8 cellular contexts compared by ENCODE assay signal in genomic region chr6:111573892-111574800, GRCh38. TPM values are rescaled to one million over a fixed set of nuclear protein-coding genes. Genes with fewer than 3 reads are reported as not detected.
DNase-seq lines count a peak whose midpoint lies in the region; ATAC-seq, FAIRE-seq and TF ChIP-seq lines count a peak whose summit lies in the region.

No MANE protein-coding gene starts in this region.

- no peak for TF ChIP-seq CTCF in K562 (IDR thresholded peaks at IDR 0.05 in 2 of 3, conservative IDR thresholded peaks at IDR 0.05 in 1 of 3; ENCODE audit: insufficient read depth in 2 of 3, low read depth in 1 of 3, low read length in 3 of 3)
- no peak for TF ChIP-seq CTCF in D721Med (IDR thresholded peaks at IDR 0.05; ENCODE audit: insufficient read depth, missing control alignments)

- in situ Hi-C loops in ACHN (cut with HindIII; ENCODE audit: low pct_ligation_motif_present, low pct_unique_long_range_greater_than_20kb, low sequenced_read_pairs): no loop called here
- in situ Hi-C loops in K562 (cut with MboI): no loop called here

- H4K20me1 ChIP-seq in K562 (replicated peaks; ENCODE audit: control insufficient read depth, insufficient read depth, low read length): no peaks in the 10 kb centered on the region

- H3K9ac ChIP-seq in K562 (ENCODE audit: insufficient read depth in 1 of 2, low read depth in 2 of 2, low read length in 2 of 2): no peak overlapping the region

- no peaks in the 10 kb centered on the region for H3K27me3 ChIP-seq in K562 (ENCODE audit: control insufficient read depth in 2 of 2, insufficient read depth in 2 of 2, low read length in 2 of 2)
- no peaks in the 10 kb centered on the region for H3K27me3 ChIP-seq in CD4-positive, alpha-beta memory T cell (ENCODE audit: insufficient read depth, low read length)

- CTCF ChIA-PET in K562 (lab: Yijun Ruan, JAX; ENCODE audit: low intra/inter-chr PET ratio): no interaction called here
- CTCF ChIA-PET in CD4-positive, alpha-beta memory T cell (lab: Charles Lee; ENCODE audit: partially characterized antibody): interaction anchor here (1.1 kb wide), 1 partner anchor 315 kb away, joined by 3 read pairs; a partner anchor contains a TSS

- intact Hi-C loops in K562 (cut with micrococcal nuclease): no loop called here
- intact Hi-C loops in CD4-positive, alpha-beta memory T cell (cut with micrococcal nuclease): no loop called here

- no peak overlapping the region for H3K4me3 ChIP-seq in K562
- no peak overlapping the region for H3K4me3 ChIP-seq in CD4-positive, alpha-beta memory T cell (ENCODE audit: low read length in 2 of 2)

- no peak for FAIRE-seq in K562 (lab: Jason Lieb, UNC)
- FAIRE-seq in D721Med (lab: Jason Lieb, UNC): no peak

- no peak overlapping the region for H3K27ac ChIP-seq in K562 (ENCODE audit: extremely low read depth, low read depth, low read length)
- no peak overlapping the region for H3K27ac ChIP-seq in CD4-positive, alpha-beta memory T cell (ENCODE audit: low read depth, low read length)

- no peak for TF ChIP-seq RAD21 in K562 (CRISPR knock-in tag; conservative IDR thresholded peaks at IDR 0.05 in 1 of 2, IDR thresholded peaks at IDR 0.05 in 1 of 2)

- no peaks in the 10 kb centered on the region for H3K9me3 ChIP-seq in K562 (replicated peaks; ENCODE audit: control insufficient read depth, insufficient read depth, low read depth, low read length)
- no peaks in the 10 kb centered on the region for H3K9me3 ChIP-seq in CD4-positive, alpha-beta memory T cell (ENCODE audit: control insufficient read depth in 1 of 2, low read length in 2 of 2)

- DNase-seq in ACHN: peak; percentile 53
- DNase-seq in HT1080 (ENCODE audit: low read depth): peak; percentile 89
- no peak for DNase-seq in K562 (ENCODE audit: extremely low read depth in 1 of 4, low spot score in 3 of 4)
- peak; percentile 89 to 93 for DNase-seq in lung microvascular endothelial cell (ENCODE audit: low read depth in 2 of 2)
- DNase-seq in CD4-positive, alpha-beta memory T cell: no peak
- no peak for DNase-seq in natural killer cell treated with Interleukin-12 subunit alpha and Interleukin-12 subunit beta and Interleukin-15 and Interleukin-18, amount 100 ng/mL, for 72 hours (ENCODE audit: low spot score)
- no peak for DNase-seq in D721Med (ENCODE audit: insufficient read length, low spot score)

- no peaks in the 10 kb centered on the region for H3K9me3 Mint-ChIP-seq in CD4-positive, alpha-beta memory T cell
- H3K9me3 Mint-ChIP-seq in natural killer cell treated with Interleukin-12 subunit alpha and Interleukin-12 subunit beta and Interleukin-15 and Interleukin-18, amount 100 ng/mL, for 72 hours: no peaks in the 10 kb centered on the region

- peaks cover 4 to 17% (median 8%) of the 10 kb centered on the region in 4 donors for H3K4me1 Mint-ChIP-seq in CD4-positive, alpha-beta memory T cell
- peaks cover 9 to 14% of the 10 kb centered on the region in 2 donors for H3K4me1 Mint-ChIP-seq in natural killer cell treated with Interleukin-12 subunit alpha and Interleukin-12 subunit beta and Interleukin-15 and Interleukin-18, amount 100 ng/mL, for 72 hours (ENCODE audit: low read depth in 2 of 2)

- ATAC-seq in K562 (no peak), HG02763 (IDR thresholded peaks at IDR 0.05; ENCODE audit: unreplicated experiment) (no peak)
- no peak for ATAC-seq in natural killer cell treated with Interleukin-12 subunit alpha and Interleukin-12 subunit beta and Interleukin-15 and Interleukin-18, amount 100 ng/mL, for 72 hours

- peak overlapping the region in 3 of 7 donors; percentile 35 to 65 (median 60) for H3K27ac Mint-ChIP-seq in CD4-positive, alpha-beta memory T cell
- H3K27ac Mint-ChIP-seq in natural killer cell treated with Interleukin-12 subunit alpha and Interleukin-12 subunit beta and Interleukin-15 and Interleukin-18, amount 100 ng/mL, for 72 hours: no peak overlapping the region

- no peak for TF ChIP-seq EP300 in K562 (IDR thresholded peaks at IDR 0.05; ENCODE audit: low read length)

- H3K36me3 Mint-ChIP-seq in CD4-positive, alpha-beta memory T cell: peaks cover 35 to 62% of the 10 kb centered on the region in 2 donors
- peaks cover 6% of the 10 kb centered on the region for H3K36me3 Mint-ChIP-seq in natural killer cell treated with Interleukin-12 subunit alpha and Interleukin-12 subunit beta and Interleukin-15 and Interleukin-18, amount 100 ng/mL, for 72 hours

- H3K4me1 ChIP-seq in K562 (replicated peaks in 1 of 2; ENCODE audit: control insufficient read depth in 2 of 2, insufficient read depth in 2 of 2, low read length in 2 of 2): no peaks in the 10 kb centered on the region
- H3K4me1 ChIP-seq in CD4-positive, alpha-beta memory T cell (ENCODE audit: insufficient read depth, low read length): no peaks in the 10 kb centered on the region

- TF ChIP-seq POLR2A in K562 (conservative IDR thresholded peaks at IDR 0.05): no peak

- H3K36me3 ChIP-seq in K562 (ENCODE audit: control insufficient read depth, insufficient read depth, low read length): peaks cover 39% of the 10 kb centered on the region; the same call in 1 of the 3 replicates
- peaks cover 21% of the 10 kb centered on the region for H3K36me3 ChIP-seq in CD4-positive, alpha-beta memory T cell (ENCODE audit: insufficient read depth, low read length)

- BruUV-seq in K562 (replicated peaks; lab: Mats Ljungman, UMichigan): no TSS peak

- POLR2A ChIA-PET in K562 (lab: Yijun Ruan, JAX): interaction anchor here (0.6 to 2.0 kb wide), 4 partner anchors 11 to 1080 kb away, joined by 3 to 5 read pairs (median 4); no protein-coding TSS in a partner anchor
- POLR2A ChIA-PET in CD4-positive, alpha-beta memory T cell (lab: Charles Lee; ENCODE audit: partially characterized antibody): interaction anchor here (0.6 kb wide), 1 partner anchor 365 kb away, joined by 3 read pairs; no protein-coding TSS in a partner anchor

- H2AFZ ChIP-seq in K562 (ENCODE audit: low read depth, low read length): no peak overlapping the region

- no peaks in the 10 kb centered on the region for H3K79me2 ChIP-seq in K562 (ENCODE audit: control insufficient read depth, insufficient read depth, low read length)

- no peaks in the 10 kb centered on the region for H3K9me1 ChIP-seq in K562 (ENCODE audit: control insufficient read depth, insufficient read depth, low read length)

- no peak overlapping the region for H3K4me3 Mint-ChIP-seq in CD4-positive, alpha-beta memory T cell
- H3K4me3 Mint-ChIP-seq in natural killer cell treated with Interleukin-12 subunit alpha and Interleukin-12 subunit beta and Interleukin-15 and Interleukin-18, amount 100 ng/mL, for 72 hours: no peak overlapping the region

- H3K4me2 ChIP-seq in K562 (ENCODE audit: insufficient read depth, low read length): no peak overlapping the region

- H3K27me3 Mint-ChIP-seq in CD4-positive, alpha-beta memory T cell: no peaks in the 10 kb centered on the region
- no peaks in the 10 kb centered on the region for H3K27me3 Mint-ChIP-seq in natural killer cell treated with Interleukin-12 subunit alpha and Interleukin-12 subunit beta and Interleukin-15 and Interleukin-18, amount 100 ng/mL, for 72 hours

- WGBS in K562 (ENCODE audit: insufficient coverage, low coverage, missing lambda C conversion rate): 71% methylated on average over 3 of the region's 3 CpGs

TF ChIP-seq in K562, 482 proteins besides CTCF, POLR2A, EP300 and RAD21 (continues in another document):
- no peak for TF ChIP-seq SFPQ (IDR thresholded peaks at IDR 0.05; ENCODE audit: low read depth, low read length)

RNA-seq across cellular contexts. Expression of gene TRAF3IP2, which starts 31.5 kb away (rescaled TPM):
- 18.3 and 34.9 TPM in 2 replicates for total RNA-seq in HT1080 (2014; rRNA removed; shearing (Covaris generic))
- 26.1 and 32.1 TPM in 2 replicates for polyA plus RNA-seq in HT1080 (2015; cell fraction: cytosol; rRNA removed)
- polyA plus RNA-seq in HT1080 (2015; cell fraction: nucleus; rRNA removed): 21.1 and 25.0 TPM in 2 replicates
- total RNA-seq in K562 (2011; cell fraction: chromatin; rRNA removed; ENCODE audit: low replicate concordance): 7.6 and 9.6 TPM in 2 replicates
- total RNA-seq in K562 (2011; cell fraction: nucleolus; rRNA removed): 5.0 and 6.0 TPM in 2 replicates
- total RNA-seq in K562 (2011; cell fraction: nucleoplasm; rRNA removed): 8.3 TPM in 2 replicates
- 13.8 and 16.5 TPM in 2 replicates for total RNA-seq in K562 (2014; rRNA removed)
- total RNA-seq in K562 (2014; rRNA removed; fragmentation: Illumina TruSeq; extraction: Trizol): 12.3 and 13.4 TPM in 2 replicates
- total RNA-seq in K562 (2015; rRNA removed; fragmentation: Illumina TruSeq; extraction: Trizol): 9.1 and 11.7 TPM in 2 replicates
- total RNA-seq in K562 (2021): 14.6 and 14.8 TPM in 2 replicates
- 11.3 and 16.7 TPM in 2 replicates for polyA plus RNA-seq in K562 (2011; rRNA removed)
- polyA plus RNA-seq in K562 (2011; cell fraction: cytosol; rRNA removed): 16.7 and 19.0 TPM in 2 replicates
- 5.7 and 9.2 TPM in 2 replicates for polyA plus RNA-seq in K562 (2011; cell fraction: nucleus; rRNA removed)
- polyA plus RNA-seq in K562 (2012): 10.6 and 21.6 TPM in 2 replicates
- 18.9 and 20.3 TPM in 2 replicates for polyA plus RNA-seq in K562 (2014; fragmentation: Illumina TruSeq; extraction: Trizol)
- 10 to 100 TPM in 1 of 2 experiments, 1 to 10 TPM in 1; 7.3 to 12.1 TPM for polyA plus RNA-seq in K562 (2014; fragmentation: Nextera tagmentation; extraction: Ambion mirVana)
- 10.2 and 15.8 TPM in 2 replicates for polyA plus RNA-seq in K562 (2014; rRNA removed)
- polyA minus RNA-seq in K562 (2011; rRNA and poly(A)+ RNA removed): 14.7 and 15.1 TPM in 2 replicates
- 9.2 and 9.9 TPM in 2 replicates for polyA minus RNA-seq in K562 (2011; cell fraction: cytosol; rRNA and poly(A)+ RNA removed)
- polyA minus RNA-seq in K562 (2011; cell fraction: nucleus; rRNA and poly(A)+ RNA removed): 6.7 and 7.4 TPM in 2 replicates
- total RNA-seq in lung microvascular endothelial cell: 6.7 and 8.7 TPM in 2 replicates
- total RNA-seq in CD4-positive, alpha-beta memory T cell: 10 to 100 TPM; 18.2 to 19.7 TPM
- polyA plus RNA-seq in CD4-positive, alpha-beta memory T cell: 10 to 100 TPM; 15.6 to 17.8 TPM
- total RNA-seq in natural killer cell treated with Interleukin-12 subunit alpha and Interleukin-12 subunit beta and Interleukin-15 and Interleukin-18, amount 100 ng/mL, for 72 hours: 10 to 100 TPM; 20.8 to 24.9 TPM

Comparison
In these comparisons a context has a peak if more than half of its experiments do, and no peak if none do; other contexts are left out.
1. DNase-seq: peak in ACHN (single experiment), HT1080 (single experiment) and lung microvascular endothelial cell (2 of 2); none in K562 (0 of 4), CD4-positive, alpha-beta memory T cell (0 of 5), natural killer cell treated with Interleukin-12 subunit alpha and Interleukin-12 subunit beta and Interleukin-15 and Interleukin-18, amount 100 ng/mL, for 72 hours (single experiment) and D721Med (single experiment).